8 cellular contexts compared by ENCODE assay signal in the genomic region with DNA sequence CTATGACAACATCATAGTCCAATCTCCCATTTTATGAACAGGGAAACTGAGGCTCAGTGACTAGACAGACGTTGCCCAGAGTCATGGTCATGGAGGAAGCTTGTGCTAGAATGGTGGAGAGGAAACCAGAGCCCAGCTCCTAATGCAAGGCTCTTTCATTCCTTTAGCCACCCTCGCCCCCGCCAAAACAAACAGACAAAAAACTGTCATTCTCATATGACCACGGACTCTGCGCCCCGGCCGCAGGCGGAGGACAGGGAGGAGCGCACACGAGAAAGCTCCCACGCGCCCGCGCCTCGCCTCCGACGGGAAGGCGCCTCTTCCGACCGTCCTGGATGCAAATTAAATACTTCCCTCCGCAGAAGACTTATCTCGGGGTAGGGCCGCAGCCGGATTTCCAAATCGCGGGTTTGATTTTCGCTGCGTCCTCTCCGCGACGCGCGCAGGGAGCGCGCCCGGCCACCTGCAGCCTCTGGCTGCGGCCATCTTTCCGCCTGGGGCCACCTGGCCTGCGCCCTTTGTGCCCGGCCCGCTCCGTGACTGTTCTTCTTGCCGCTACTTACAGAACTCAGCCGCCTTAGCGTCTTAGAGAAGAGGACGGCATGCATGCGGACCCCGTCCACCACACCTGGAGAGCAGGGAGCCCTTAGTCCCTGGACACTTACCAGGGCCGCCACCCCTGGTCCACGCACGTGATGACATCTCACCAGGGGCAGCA. TPM values are rescaled to one million over a fixed set of nuclear protein-coding genes. Genes with fewer than 3 reads are reported as not detected.
A peak's percentile ranks its signal among the peaks of the same experiment; 100 is the strongest.
DNase-seq lines count a peak whose midpoint lies in the region; ATAC-seq and TF ChIP-seq lines count a peak whose summit lies in the region.

No MANE protein-coding gene starts in this region.

- H3K9me3 ChIP-seq in A673 (ENCODE audit: low read depth, low read length, poor library complexity, severe bottlenecking) (no peaks in the 10 kb centered on the region), PC-3 (ENCODE audit: low read length) (no peaks in the 10 kb centered on the region), left ventricle myocardium inferior (replicated peaks) (no peaks in the 10 kb centered on the region)

- peak overlapping the region; percentile 85 for H3K27ac Mint-ChIP-seq in activated naive CD8-positive, alpha-beta T cell

- no peak for TF ChIP-seq CTCF in A673 (conservative IDR thresholded peaks at IDR 0.05; ENCODE audit: low read depth, low read length)
- no peak for TF ChIP-seq CTCF in PC-3 (conservative IDR thresholded peaks at IDR 0.05; ENCODE audit: low read depth, low read length)
- no peak for TF ChIP-seq CTCF in left ventricle myocardium inferior (IDR thresholded peaks at IDR 0.05; ENCODE audit: borderline replicate concordance)
- no peak for TF ChIP-seq CTCF in retinal pigment epithelial cell (conservative IDR thresholded peaks at IDR 0.05; ENCODE audit: low read depth, low read length)

- H3K4me3 ChIP-seq in A673 (ENCODE audit: low read depth, low read length, poor library complexity, severe bottlenecking): peak overlapping the region; percentile 86
- H3K4me3 ChIP-seq in PC-3 (ENCODE audit: low read length): peak overlapping the region; percentile 64; the same call in 1 of the 2 replicates
- H3K4me3 ChIP-seq in left ventricle myocardium inferior: peak overlapping the region; percentile 80
- peak overlapping the region; percentile 55 for H3K4me3 ChIP-seq in retinal pigment epithelial cell (ENCODE audit: low read length)

- DNase-seq in A673 (ENCODE audit: low spot score) (no peak), PC-3 (no peak), left ventricle myocardium inferior (peak; percentile 32), retinal pigment epithelial cell (ENCODE audit: low read depth) (no peak), mesenteric fat pad (ENCODE audit: low spot score) (no peak)

- H3K9ac ChIP-seq in PC-3 (ENCODE audit: low read length): no peak overlapping the region

- peak overlapping the region; percentile 60 for H3K4me2 ChIP-seq in PC-3 (ENCODE audit: low read length)

- H3K27me3 Mint-ChIP-seq in activated naive CD8-positive, alpha-beta T cell: no peaks in the 10 kb centered on the region

- peaks cover 3% of the 10 kb centered on the region for H3F3A ChIP-seq in PC-3 (ENCODE audit: low read length, unreplicated experiment)

- POLR2A ChIA-PET in A673 (lab: Charles Lee; ENCODE audit: low non-redundant PET): no interaction called here
- POLR2A ChIA-PET in PC-3 (lab: Charles Lee; ENCODE audit: unreplicated experiment): no interaction called here

- H3K27me3 ChIP-seq in A673 (replicated peaks; ENCODE audit: insufficient read depth, low read depth, low read length, poor library complexity) (no peaks in the 10 kb centered on the region), PC-3 (ENCODE audit: low read length) (no peaks in the 10 kb centered on the region), left ventricle myocardium inferior (ENCODE audit: low read depth) (no peaks in the 10 kb centered on the region)

- no peaks in the 10 kb centered on the region for H3K9me2 ChIP-seq in PC-3 (replicated peaks; ENCODE audit: low read length)

- TSS peak; percentile 85 for BruUV-seq in A673 (replicated peaks; lab: Mats Ljungman, UMichigan)
- BruUV-seq in PC-3 (replicated peaks; lab: Mats Ljungman, UMichigan): TSS peak; percentile 56

- peak overlapping the region; percentile 12 for H3K27ac ChIP-seq in A673 (ENCODE audit: low read depth, low read length, poor library complexity, severe bottlenecking)
- H3K27ac ChIP-seq in PC-3 (ENCODE audit: low read length): no peak overlapping the region
- H3K27ac ChIP-seq in left ventricle myocardium inferior (replicated peaks): peak overlapping the region; percentile 89

- peak overlapping the region; percentile 90 for H3K4me3 Mint-ChIP-seq in activated naive CD8-positive, alpha-beta T cell

- intact Hi-C loops in A673 (cut with micrococcal nuclease; ENCODE audit: unreplicated experiment) (no loop called here), PC-3 (cut with micrococcal nuclease) (loop anchor here (1.0 kb wide), 1 partner anchor 11 kb away; no protein-coding TSS in a partner anchor), left ventricle myocardium inferior (cut with micrococcal nuclease) (no loop called here)

- CTCF ChIA-PET in A673 (lab: Charles Lee) (no interaction called here), PC-3 (lab: Charles Lee) (no interaction called here)

- H3K4me1 ChIP-seq in A673 (ENCODE audit: insufficient read depth, low read length, poor library complexity, severe bottlenecking) (peaks cover 3% of the 10 kb centered on the region), PC-3 (ENCODE audit: insufficient read depth, low read length) (peaks cover 26% of the 10 kb centered on the region), left ventricle myocardium inferior (peaks cover 44% of the 10 kb centered on the region)

- H3K4me1 Mint-ChIP-seq in activated naive CD8-positive, alpha-beta T cell (ENCODE audit: low read depth): peaks cover 48% of the 10 kb centered on the region

- peaks cover 8% of the 10 kb centered on the region for H3K36me3 ChIP-seq in A673 (ENCODE audit: insufficient read depth, low read length, poor library complexity, severe bottlenecking)
- peaks cover 3% of the 10 kb centered on the region; the same call in 1 of the 2 replicates for H3K36me3 ChIP-seq in PC-3 (ENCODE audit: low read depth, low read length)
- H3K36me3 ChIP-seq in left ventricle myocardium inferior: no peaks in the 10 kb centered on the region

- peaks cover 39% of the 10 kb centered on the region for H3K79me2 ChIP-seq in PC-3 (ENCODE audit: low read length)

- 0 out of 2 replicates have a peak overlapping the region, but pooled peaks have one; percentile 39 for H2AFZ ChIP-seq in PC-3 (ENCODE audit: low read length)

- peaks cover 6% of the 10 kb centered on the region for H3K36me3 Mint-ChIP-seq in activated naive CD8-positive, alpha-beta T cell

- no peaks in the 10 kb centered on the region for H3K9me3 Mint-ChIP-seq in activated naive CD8-positive, alpha-beta T cell (ENCODE audit: low read depth)

- ATAC-seq in GM18868 (IDR thresholded peaks at IDR 0.05; ENCODE audit: unreplicated experiment) (peak; percentile 17), HG03097 (IDR thresholded peaks at IDR 0.05; ENCODE audit: low FRiP score, unreplicated experiment) (peak; percentile 10), PC-3 (no peak)

- H4K20me1 ChIP-seq in PC-3 (ENCODE audit: low read length): peaks cover 26% of the 10 kb centered on the region

RNA-seq across cellular contexts. Expression of a gene that starts 0.6 kb away (rescaled TPM):
- 94.5 and 121 TPM in 2 replicates for total RNA-seq in A673 (2021)
- 69.4 and 101 TPM in 2 replicates for total RNA-seq in PC-3 (2014; rRNA removed)
- 99.2 TPM for total RNA-seq in left ventricle myocardium inferior
- total RNA-seq in mesenteric fat pad: 204 TPM
